9 cellular contexts compared by ENCODE assay signal in the genomic region with DNA sequence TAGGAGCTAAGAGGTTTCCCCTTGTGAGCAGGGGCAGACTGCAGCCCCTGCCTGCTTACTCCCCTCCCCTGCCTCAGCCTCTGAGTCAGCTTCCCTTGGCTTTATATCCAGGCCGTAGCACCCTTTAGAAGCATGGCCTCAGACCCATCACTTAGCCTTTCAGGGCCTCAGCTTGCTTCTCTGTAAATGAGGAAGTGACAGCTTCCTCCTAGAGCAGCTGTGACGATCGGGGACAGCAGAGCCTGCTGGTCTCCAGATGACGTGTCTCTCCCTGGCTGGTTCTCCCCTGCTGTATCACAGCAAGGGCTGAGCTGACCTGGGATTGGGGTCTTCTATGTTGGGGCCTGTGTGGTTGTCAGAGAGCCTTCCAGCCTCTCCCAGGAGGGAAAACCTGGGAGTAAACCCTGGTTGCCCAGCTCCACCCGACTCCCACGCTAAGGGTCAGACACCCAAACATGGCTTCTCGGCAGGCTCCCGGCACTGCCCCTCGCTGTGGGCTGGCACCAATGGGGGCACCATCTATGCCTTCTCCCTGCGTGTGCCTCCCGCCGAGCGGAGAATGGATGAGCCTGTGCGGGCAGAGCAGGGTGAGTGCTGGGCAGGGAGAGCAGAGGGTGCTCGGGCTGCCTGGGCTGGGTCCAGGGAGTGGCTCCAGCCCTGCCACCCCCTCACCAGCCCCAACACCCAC. TPM values are rescaled to one million over a fixed set of nuclear protein-coding genes. Genes with fewer than 3 reads are reported as not detected.
DNase-seq lines count a peak whose midpoint lies in the region; ATAC-seq and TF ChIP-seq lines count a peak whose summit lies in the region.
"Had no signal": no experiment of that assay in that cellular context is flagged by ENCODE, and none has a peak within 500 bp of the region (broad histone marks: within the 10 kb centered on the region; RNA-seq: fewer than 3 reads in every experiment).

No MANE protein-coding gene starts in this region.

- no peaks in the 10 kb centered on the region for H3K4me1 Mint-ChIP-seq in activated T-cell treated with anti-CD3 and anti-CD28 coated beads, Interleukin-2, amount 50 U/mL, for 72 hours (ENCODE audit: low read depth)

- H3K9me3 Mint-ChIP-seq in activated T-cell treated with anti-CD3 and anti-CD28 coated beads, Interleukin-2, amount 50 U/mL, for 72 hours, result no peaks in the 10 kb centered on the region
- H3K9me3 Mint-ChIP-seq: neural crest cell had no signal

- H3K79me2 ChIP-seq in DOHH2 (ENCODE audit: control insufficient read depth, low read length) (no peaks in the 10 kb centered on the region), mesendoderm (ENCODE audit: control insufficient read depth, insufficient read depth, low read length) (no peaks in the 10 kb centered on the region)

- no peaks in the 10 kb centered on the region for H3K79me1 ChIP-seq in mesenchymal stem cell (replicated peaks; ENCODE audit: low read length, poor library complexity, severe bottlenecking)
- H3K79me1 ChIP-seq in mesendoderm (ENCODE audit: low read length), result no peaks in the 10 kb centered on the region

- peak overlapping the region; percentile 76 for H2AFZ ChIP-seq in mesenchymal stem cell (ENCODE audit: low read depth, low read length)

- H2BK15ac ChIP-seq in mesenchymal stem cell (ENCODE audit: low read depth, poor library complexity, severe bottlenecking) (no peak overlapping the region), mesendoderm (replicated peaks; ENCODE audit: low read depth) (no peak overlapping the region)

- peak overlapping the region; percentile 61 for H3K4me2 ChIP-seq in DOHH2 (ENCODE audit: low read length)
- H3K4me2 ChIP-seq in mesenchymal stem cell (ENCODE audit: low read length, poor library complexity, severe bottlenecking), result no peak overlapping the region
- no peak overlapping the region for H3K4me2 ChIP-seq in mesendoderm (ENCODE audit: low read length)

- H3K23ac ChIP-seq in mesenchymal stem cell (ENCODE audit: low read length in 2 of 2) (peak overlapping the region in 1 of 2 experiments; percentile 32), mesendoderm (ENCODE audit: low read length) (no peak overlapping the region)

- H3K36me3 ChIP-seq in DOHH2 (ENCODE audit: control insufficient read depth, low read length) (no peaks in the 10 kb centered on the region), mesenchymal stem cell (ENCODE audit: control insufficient read depth in 1 of 2, insufficient read depth in 2 of 2, low read depth in 1 of 2, low read length in 2 of 2) (peaks cover 0 to 8% of the 10 kb centered on the region in 2 experiments), mesendoderm (ENCODE audit: control insufficient read depth, insufficient read depth, low read length) (no peaks in the 10 kb centered on the region)

- H4K8ac ChIP-seq in mesenchymal stem cell (ENCODE audit: low read length), result peak overlapping the region; percentile 55
- H4K8ac ChIP-seq in mesendoderm (ENCODE audit: low read depth, low read length), result no peak overlapping the region

- H3K36me3 Mint-ChIP-seq in activated T-cell treated with anti-CD3 and anti-CD28 coated beads, Interleukin-2, amount 50 U/mL, for 72 hours (ENCODE audit: insufficient read depth in 2 of 2), result no peaks in the 10 kb centered on the region

- H4K20me1 ChIP-seq in DOHH2 (ENCODE audit: control insufficient read depth, insufficient read depth, low read depth, low read length), result no peaks in the 10 kb centered on the region

- no peak overlapping the region for H3K9ac ChIP-seq in mesenchymal stem cell (ENCODE audit: low read length)
- H3K9ac ChIP-seq in mesendoderm (ENCODE audit: low read length), result no peak overlapping the region

- no peak overlapping the region for H3K56ac ChIP-seq in mesendoderm (ENCODE audit: low read length)

- peaks cover 21% of the 10 kb centered on the region for H3K4me1 ChIP-seq in DOHH2 (ENCODE audit: control insufficient read depth, low read length)
- H3K4me1 ChIP-seq in mesenchymal stem cell (ENCODE audit: control insufficient read depth, insufficient read depth, low read depth, low read length), result peaks cover 9% of the 10 kb centered on the region
- H3K4me1 ChIP-seq in mesendoderm (ENCODE audit: control insufficient read depth, low read depth, low read length), result no peaks in the 10 kb centered on the region

- H3K27ac ChIP-seq in DOHH2 (ENCODE audit: low read depth, low read length), result peak overlapping the region; percentile 25; the same call in 1 of the 2 replicates
- no peak overlapping the region for H3K27ac ChIP-seq in mesenchymal stem cell (ENCODE audit: low read length, poor library complexity, severe bottlenecking)
- no peak overlapping the region for H3K27ac ChIP-seq in mesendoderm (ENCODE audit: low read depth, low read length)
- H3K27ac ChIP-seq in coronary artery, result peak overlapping the region in 1 of 2 donors; percentile 75

- ATAC-seq in HG03378 (IDR thresholded peaks at IDR 0.05; ENCODE audit: unreplicated experiment), result peak; percentile 53
- peak; percentile 22 to 89 for ATAC-seq in activated T-cell treated with anti-CD3 and anti-CD28 coated beads, Interleukin-2, amount 50 U/mL, for 72 hours (replicated peaks in 1 of 2)

- 69% methylated on average over 11 of the region's 15 CpGs for WGBS in mesenchymal stem cell
- no CpG with 5 or more reads among the region's 15 CpGs for WGBS in mesendoderm (ENCODE audit: extremely low coverage, insufficient coverage, low lambda C conversion rate)

- H4K91ac ChIP-seq in mesenchymal stem cell (ENCODE audit: low read length), result peak overlapping the region; percentile 22

- no peak overlapping the region for H2AK5ac ChIP-seq in mesenchymal stem cell (ENCODE audit: low read length, severe bottlenecking)
- H2AK5ac ChIP-seq in mesendoderm (ENCODE audit: low read length), result no peak overlapping the region

- H3K18ac ChIP-seq in mesenchymal stem cell (ENCODE audit: low read depth in 1 of 2, low read length in 2 of 2), result peak overlapping the region in 1 of 2 experiments; percentile 63
- H3K18ac ChIP-seq in mesendoderm (ENCODE audit: low read length), result no peak overlapping the region

- H4K5ac ChIP-seq in mesendoderm (ENCODE audit: low read length), result no peak overlapping the region

- DNase-seq in activated T-cell treated with anti-CD3 and anti-CD28 coated beads, Interleukin-2, amount 50 U/mL, for 72 hours, result peak in 1 of 2 donors; percentile 18
- peak; percentile 38 for DNase-seq in mesenchymal stem cell
- DNase-seq in HPDE6-E6E7 (ENCODE audit: extremely low spot score), result no peak
- DNase-seq in mesendoderm, result no peak
- no peak for DNase-seq in NCI-H2029 treated with DMSO at 0.1 percent for 48 hours (lab: John Stamatoyannopoulos, UW)
- DNase-seq in coronary artery (ENCODE audit: low spot score), result no peak

- no peak overlapping the region for H3K4me3 Mint-ChIP-seq in activated T-cell treated with anti-CD3 and anti-CD28 coated beads, Interleukin-2, amount 50 U/mL, for 72 hours
- H3K4me3 Mint-ChIP-seq: neural crest cell had no signal

- H3K9me2 ChIP-seq in DOHH2 (replicated peaks; ENCODE audit: control insufficient read depth, low read length), result no peaks in the 10 kb centered on the region

- H3K27me3 ChIP-seq in DOHH2 (ENCODE audit: control insufficient read depth, low read length) (no peaks in the 10 kb centered on the region), mesenchymal stem cell (ENCODE audit: control insufficient read depth in 1 of 2, insufficient read depth in 1 of 2, low read length in 2 of 2) (peaks cover 0 to 53% of the 10 kb centered on the region in 2 experiments), mesendoderm (ENCODE audit: insufficient read depth, low read length, poor library complexity) (no peaks in the 10 kb centered on the region)

- H3K4ac ChIP-seq in mesenchymal stem cell (ENCODE audit: low read depth in 1 of 2, low read length in 2 of 2) (no peak overlapping the region), mesendoderm (ENCODE audit: low read depth, low read length) (no peak overlapping the region)

- H3F3A ChIP-seq in DOHH2 (ENCODE audit: control insufficient read depth, insufficient read depth), result no peaks in the 10 kb centered on the region

- H2BK120ac ChIP-seq in mesenchymal stem cell (ENCODE audit: low read depth, low read length), result no peak overlapping the region
- H2BK120ac ChIP-seq in mesendoderm (ENCODE audit: low read depth, low read length), result no peak overlapping the region

- peak overlapping the region in 1 of 2 experiments; percentile 43 for H2BK12ac ChIP-seq in mesenchymal stem cell (ENCODE audit: low read length in 2 of 2)

- H3K27ac Mint-ChIP-seq in activated T-cell treated with anti-CD3 and anti-CD28 coated beads, Interleukin-2, amount 50 U/mL, for 72 hours, result no peak overlapping the region

- no peak for TF ChIP-seq CTCF in DOHH2 (IDR thresholded peaks at IDR 0.05; ENCODE audit: low read depth, low read length, poor library complexity, severe bottlenecking)
- TF ChIP-seq CTCF in coronary artery (IDR thresholded peaks at IDR 0.05), result no peak

- no peak overlapping the region for H2BK5ac ChIP-seq in mesenchymal stem cell (ENCODE audit: low read depth, low read length, poor library complexity, severe bottlenecking)
- H2BK5ac ChIP-seq in mesendoderm (ENCODE audit: low read length), result no peak overlapping the region

- H3K27me3 Mint-ChIP-seq in activated T-cell treated with anti-CD3 and anti-CD28 coated beads, Interleukin-2, amount 50 U/mL, for 72 hours (ENCODE audit: low read depth), result no peaks in the 10 kb centered on the region

- H3K14ac ChIP-seq in mesenchymal stem cell (ENCODE audit: low read length in 2 of 2), result no peak overlapping the region

- H3K4me3 ChIP-seq in DOHH2 (ENCODE audit: low read length), result peak overlapping the region; percentile 31
- H3K4me3 ChIP-seq in mesenchymal stem cell (ENCODE audit: insufficient read depth in 1 of 2, low read depth in 1 of 2, low read length in 2 of 2), result no peak overlapping the region
- no peak overlapping the region for H3K4me3 ChIP-seq in mesendoderm (ENCODE audit: low read length)
- no peak overlapping the region for H3K4me3 ChIP-seq in coronary artery

- no peaks in the 10 kb centered on the region for H3K9me3 ChIP-seq in DOHH2 (ENCODE audit: control insufficient read depth, insufficient read depth, low read length)
- no peaks in the 10 kb centered on the region for H3K9me3 ChIP-seq in mesenchymal stem cell (ENCODE audit: control insufficient read depth, low read length)

RNA-seq across cellular contexts. Expression of gene MYO15B, which starts 16.3 kb away (rescaled TPM):
- total RNA-seq in activated T-cell treated with anti-CD3 and anti-CD28 coated beads, Interleukin-2, amount 50 U/mL, for 72 hours, result 100 to 1,000 TPM; 102 to 121 TPM
- polyA plus RNA-seq in mesenchymal stem cell (2013, experiment 1 of 2), result 2.6 TPM
- 2.7 TPM for polyA plus RNA-seq in mesenchymal stem cell (2013, experiment 2 of 2)
- polyA plus RNA-seq in mesendoderm (2013, experiment 1 of 2), result 1.8 TPM
- 1.1 TPM for polyA plus RNA-seq in mesendoderm (2013, experiment 2 of 2)

RNA-seq across cellular contexts. Expression of gene LLGL2, which starts 45.8 kb away (rescaled TPM):
- total RNA-seq in activated T-cell treated with anti-CD3 and anti-CD28 coated beads, Interleukin-2, amount 50 U/mL, for 72 hours, result 10 to 100 TPM; 12.5 to 17.4 TPM
- polyA plus RNA-seq in mesenchymal stem cell (2013, experiment 1 of 2), result 3.6 TPM
- polyA plus RNA-seq in mesenchymal stem cell (2013, experiment 2 of 2), result 3.5 TPM
- polyA plus RNA-seq in mesendoderm (2013, experiment 1 of 2), result 29.1 TPM
- polyA plus RNA-seq in mesendoderm (2013, experiment 2 of 2), result 29.4 TPM

RNA-seq across cellular contexts. Expression of gene TSEN54, which starts 55.0 kb away (rescaled TPM):
- 10 to 100 TPM; 34.8 to 49.5 TPM for total RNA-seq in activated T-cell treated with anti-CD3 and anti-CD28 coated beads, Interleukin-2, amount 50 U/mL, for 72 hours
- 8.4 TPM for polyA plus RNA-seq in mesenchymal stem cell (2013, experiment 1 of 2)
- polyA plus RNA-seq in mesenchymal stem cell (2013, experiment 2 of 2), result 9.2 TPM
- 24.5 TPM for polyA plus RNA-seq in mesendoderm (2013, experiment 1 of 2)
- polyA plus RNA-seq in mesendoderm (2013, experiment 2 of 2), result 22.1 TPM

RNA-seq across cellular contexts. Expression of gene CASKIN2, which starts 56.0 kb away (rescaled TPM):
- 1 to 10 TPM; 4.1 to 6.6 TPM for total RNA-seq in activated T-cell treated with anti-CD3 and anti-CD28 coated beads, Interleukin-2, amount 50 U/mL, for 72 hours
- 6.3 TPM for polyA plus RNA-seq in mesenchymal stem cell (2013, experiment 1 of 2)
- polyA plus RNA-seq in mesenchymal stem cell (2013, experiment 2 of 2), result 6.1 TPM
- polyA plus RNA-seq in mesendoderm (2013, experiment 1 of 2), result 11.7 TPM
- 12.0 TPM for polyA plus RNA-seq in mesendoderm (2013, experiment 2 of 2)
